Comparison of ENCODE assay signal across 9 cellular contexts in the genomic region with DNA sequence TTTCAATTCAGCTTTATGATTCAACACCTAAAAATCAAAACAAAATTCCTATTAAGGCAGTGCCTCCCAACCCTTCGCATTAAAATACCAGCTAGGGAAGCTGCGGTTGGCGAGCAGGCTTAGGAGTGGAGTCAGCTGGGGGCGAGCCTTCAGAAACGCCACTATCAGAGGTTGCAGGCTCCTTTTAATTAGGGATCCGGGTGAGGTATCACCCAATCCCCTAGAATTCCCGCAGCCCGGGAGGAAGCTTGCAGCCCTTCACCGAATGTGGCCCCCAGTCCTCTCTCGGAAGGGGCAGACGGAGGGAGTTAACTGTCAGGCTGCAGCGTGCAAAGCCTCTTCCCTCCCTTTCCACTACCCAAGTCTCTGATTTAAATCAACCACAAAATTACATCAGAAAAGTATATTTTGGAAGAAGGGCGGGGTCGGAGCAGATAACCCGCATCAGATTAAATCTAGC. TPM values are rescaled to one million over a fixed set of nuclear protein-coding genes. Genes with fewer than 3 reads are reported as not detected.
A peak's percentile ranks its signal among the peaks of the same experiment; 100 is the strongest.
DNase-seq lines count a peak whose midpoint lies in the region; ATAC-seq and TF ChIP-seq lines count a peak whose summit lies in the region.
"Had no signal": no experiment of that assay in that cellular context is flagged by ENCODE, and none has a peak within 500 bp of the region (broad histone marks: within the 10 kb centered on the region; RNA-seq: fewer than 3 reads in every experiment).

No MANE protein-coding gene starts in this region.

- peak overlapping the region; percentile 88 for H3K27ac ChIP-seq in ACC112 (ENCODE audit: low read depth, low read length)
- no peak overlapping the region for H3K27ac ChIP-seq in H9 (ENCODE audit: insufficient read length, low read depth, low read length)

- no peak overlapping the region for H3K56ac ChIP-seq in H9 (ENCODE audit: insufficient read length, low read depth, low read length)

- no peaks in the 10 kb centered on the region for H3K27me3 ChIP-seq in ACC112 (ENCODE audit: insufficient read depth, low read length)
- no peaks in the 10 kb centered on the region; the same call in 1 of the 2 replicates for H3K27me3 ChIP-seq in H9 (ENCODE audit: insufficient read depth, low read length)
- peaks cover 19% of the 10 kb centered on the region for H3K27me3 ChIP-seq in iPS-15b (ENCODE audit: control insufficient read depth, insufficient read depth, low read length)

- H3K79me2 ChIP-seq in ACC112 (ENCODE audit: control insufficient read depth, insufficient read depth, low read length, unreplicated experiment) (peaks cover 66% of the 10 kb centered on the region), H9 (ENCODE audit: insufficient read depth, low read length) (peaks cover 8% of the 10 kb centered on the region; the same call in 1 of the 2 replicates)

- no CpG with 5 or more reads among the region's 15 CpGs for WGBS in H9 (ENCODE audit: extremely low coverage, insufficient read length, low lambda C conversion rate)

- H3K9me3 ChIP-seq in H9 (ENCODE audit: control insufficient read depth, low read depth, low read length) (no peaks in the 10 kb centered on the region), iPS-15b (ENCODE audit: control insufficient read depth, insufficient read depth, low read length) (no peaks in the 10 kb centered on the region)

- no peak overlapping the region for H2BK5ac ChIP-seq in H9 (ENCODE audit: insufficient read length, low read length)

- H4K5ac ChIP-seq in H9 (ENCODE audit: insufficient read length, low read depth, low read length) = no peak overlapping the region

- no peak overlapping the region for H3K23ac ChIP-seq in H9 (ENCODE audit: insufficient read length, low read depth, low read length)

- peak overlapping the region; percentile 92 for H3K4me3 ChIP-seq in ACC112 (ENCODE audit: low read depth, low read length)
- peak overlapping the region; percentile 81 for H3K4me3 ChIP-seq in iPS-15b (ENCODE audit: low read depth, low read length)

- H3K36me3 Mint-ChIP-seq in H9 (ENCODE audit: insufficient read depth in 1 of 3, low read depth in 3 of 3) = peaks cover 45 to 59% (median 56%) of the 10 kb centered on the region in 3 experiments
- H3K36me3 Mint-ChIP-seq in activated CD4-positive, alpha-beta memory T cell treated with anti-CD3 and anti-CD28 coated beads, Interleukin-2, amount 10 ng/mL, durations not matched to agents 7 days and 5 days (ENCODE audit: low read depth) = peaks cover 49% of the 10 kb centered on the region

- H4K20me1 ChIP-seq in H9 (ENCODE audit: control insufficient read depth, insufficient read depth, insufficient read length) = no peaks in the 10 kb centered on the region

- H3K4ac ChIP-seq in H9 (ENCODE audit: low read depth, low read length) = no peak overlapping the region

- peak overlapping the region; percentile 97 to 100 for H3K4me3 Mint-ChIP-seq in H9
- peak overlapping the region; percentile 93 for H3K4me3 Mint-ChIP-seq in activated CD4-positive, alpha-beta memory T cell treated with anti-CD3 and anti-CD28 coated beads, Interleukin-2, amount 10 ng/mL, durations not matched to agents 7 days and 5 days

- POLR2A ChIA-PET in activated CD4-positive, alpha-beta memory T cell treated with anti-CD3 and anti-CD28 coated beads, Interleukin-2, amount 10 ng/mL, durations not matched to agents 7 days and 5 days (lab: Charles Lee) = no interaction called here

- no peak overlapping the region for H4K8ac ChIP-seq in H9 (replicated peaks; ENCODE audit: insufficient read length, low read depth, low read length)

- ATAC-seq in GM18870 (IDR thresholded peaks at IDR 0.05; ENCODE audit: unreplicated experiment) = no peak
- no peak for ATAC-seq in GM18867 (IDR thresholded peaks at IDR 0.05; ENCODE audit: unreplicated experiment)

- peaks cover 22% of the 10 kb centered on the region for H3K23me2 ChIP-seq in H9 (ENCODE audit: insufficient read length, low read depth, low read length, poor library complexity, severe bottlenecking)

- no peak overlapping the region for H2AK5ac ChIP-seq in H9 (ENCODE audit: insufficient read length, low read length)

- CTCF ChIA-PET in activated CD4-positive, alpha-beta memory T cell treated with anti-CD3 and anti-CD28 coated beads, Interleukin-2, amount 10 ng/mL, durations not matched to agents 7 days and 5 days (lab: Charles Lee) = interaction anchor here (8.8 kb wide), 1 partner anchor 33 kb away, joined by 136 read pairs; no protein-coding TSS in a partner anchor

- H3K18ac ChIP-seq in H9 (ENCODE audit: insufficient read length, low read depth, low read length) = no peak overlapping the region

- H3K27ac Mint-ChIP-seq in H9 = peak overlapping the region in 1 of 3 experiments; percentile 60; a peak in 2 of 7 replicates
- H3K27ac Mint-ChIP-seq in activated CD4-positive, alpha-beta memory T cell treated with anti-CD3 and anti-CD28 coated beads, Interleukin-2, amount 10 ng/mL, durations not matched to agents 7 days and 5 days = no peak overlapping the region
- H3K27ac Mint-ChIP-seq: naive B cell had no signal

- H4K91ac ChIP-seq in H9 (ENCODE audit: insufficient read length, low read depth, low read length) = no peak overlapping the region

- H3K14ac ChIP-seq in H9 (ENCODE audit: insufficient read depth, low read length) = no peak overlapping the region

- peak overlapping the region; percentile 74 for H3K4me2 ChIP-seq in H9 (ENCODE audit: insufficient read depth, insufficient read length, low read length)

- H3K36me3 ChIP-seq in ACC112 (ENCODE audit: insufficient read depth, low read length) (peaks cover 50% of the 10 kb centered on the region), iPS-15b (ENCODE audit: control insufficient read depth, insufficient read depth, low read length) (peaks cover 34% of the 10 kb centered on the region)

- peaks cover 47 to 48% of the 10 kb centered on the region in 2 experiments for H3K4me1 Mint-ChIP-seq in H9
- H3K4me1 Mint-ChIP-seq in activated CD4-positive, alpha-beta memory T cell treated with anti-CD3 and anti-CD28 coated beads, Interleukin-2, amount 10 ng/mL, durations not matched to agents 7 days and 5 days = peaks cover 52% of the 10 kb centered on the region

- peaks cover 0 to 1% of the 10 kb centered on the region in 2 experiments; a peak in 2 of 5 replicates for H3K9me3 Mint-ChIP-seq in H9
- no peaks in the 10 kb centered on the region for H3K9me3 Mint-ChIP-seq in activated CD4-positive, alpha-beta memory T cell treated with anti-CD3 and anti-CD28 coated beads, Interleukin-2, amount 10 ng/mL, durations not matched to agents 7 days and 5 days

- H3K9ac ChIP-seq in H9 (ENCODE audit: extremely low read depth, insufficient read length, low read length) = peak overlapping the region; percentile 18
- H3K9ac ChIP-seq in iPS-15b (ENCODE audit: low read depth, low read length) = peak overlapping the region; percentile 37

- H2AFZ ChIP-seq in ACC112 (ENCODE audit: low read length, unreplicated experiment) (no peak overlapping the region), H9 (ENCODE audit: low read length) (no peak overlapping the region)

- no peak overlapping the region for H2BK20ac ChIP-seq in H9 (ENCODE audit: low read depth, low read length, poor library complexity, severe bottlenecking)

- peaks cover 19% of the 10 kb centered on the region for H3K27me3 Mint-ChIP-seq in H9 (ENCODE audit: low read depth)
- H3K27me3 Mint-ChIP-seq in activated CD4-positive, alpha-beta memory T cell treated with anti-CD3 and anti-CD28 coated beads, Interleukin-2, amount 10 ng/mL, durations not matched to agents 7 days and 5 days = peaks cover 28% of the 10 kb centered on the region

- no peak overlapping the region for H2BK15ac ChIP-seq in H9 (ENCODE audit: low read depth, low read length)

- no peak for TF ChIP-seq CTCF in H9 (conservative IDR thresholded peaks at IDR 0.05)

- DNase-seq in H9 (no peak), NCI-H1092 (lab: John Stamatoyannopoulos, UW) (no peak), NOMO-1 treated with DMSO at 0.1 percent for 48 hours (lab: John Stamatoyannopoulos, UW; ENCODE audit: unreplicated experiment) (no peak)
- DNase-seq in activated CD4-positive, alpha-beta memory T cell treated with anti-CD3 and anti-CD28 coated beads, Interleukin-2, amount 10 ng/mL, durations not matched to agents 7 days and 5 days = no peak
- DNase-seq: naive B cell had no signal

- peaks cover 46% of the 10 kb centered on the region for H3K4me1 ChIP-seq in ACC112 (ENCODE audit: control insufficient read depth, insufficient read depth, low read length, unreplicated experiment)
- H3K4me1 ChIP-seq in H9 (ENCODE audit: insufficient read depth, low read length) = no peaks in the 10 kb centered on the region
- H3K4me1 ChIP-seq in iPS-15b (ENCODE audit: control insufficient read depth, insufficient read depth, low read length) = peaks cover 9% of the 10 kb centered on the region

- peaks cover 8% of the 10 kb centered on the region for H3K79me1 ChIP-seq in H9 (ENCODE audit: insufficient read depth, low read depth, low read length, poor library complexity, severe bottlenecking)

- no peak overlapping the region for H2BK120ac ChIP-seq in H9 (ENCODE audit: low read depth, low read length, poor library complexity, severe bottlenecking)

- no peak overlapping the region for H2BK12ac ChIP-seq in H9 (ENCODE audit: insufficient read length, low read depth, low read length)

- no peak overlapping the region for H3T11ph ChIP-seq in H9 (ENCODE audit: low read length)

RNA-seq across cellular contexts. Expression of a gene that starts 1.7 kb away (rescaled TPM):
- 73.5 and 77.7 TPM in 2 replicates for total RNA-seq in H9 (2021)
- 10 to 100 TPM; 21.3 to 23.8 TPM for total RNA-seq in activated CD4-positive, alpha-beta memory T cell treated with anti-CD3 and anti-CD28 coated beads, Interleukin-2, amount 10 ng/mL, durations not matched to agents 7 days and 5 days
